Comparison of ENCODE assay signal across 9 cellular contexts in the genomic region with DNA sequence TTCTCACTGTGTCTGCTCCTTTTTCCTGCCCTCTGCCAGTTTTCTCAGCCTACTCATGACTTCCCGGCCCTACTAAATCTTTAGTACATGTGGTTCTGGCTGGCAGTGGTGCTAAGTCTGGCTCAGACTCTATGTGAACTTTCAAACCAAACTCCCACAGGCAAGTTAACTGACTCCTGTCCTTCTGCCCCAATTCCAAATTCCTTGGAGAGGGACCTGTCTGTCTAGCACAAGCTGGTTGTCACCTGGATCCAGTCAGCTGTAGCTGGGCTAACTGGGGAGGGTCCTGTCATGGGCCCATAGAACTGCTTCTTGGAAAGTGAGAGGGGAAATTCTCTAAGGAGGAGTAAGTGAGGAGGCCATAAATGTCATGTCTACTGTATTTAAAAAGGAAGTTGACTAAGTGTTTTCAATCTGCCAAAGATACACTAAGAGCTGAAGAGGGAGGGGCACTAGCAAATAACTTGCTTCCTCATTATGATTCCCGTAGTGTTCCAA.
DNase-seq lines count a peak whose midpoint lies in the region; ATAC-seq and TF ChIP-seq lines count a peak whose summit lies in the region.
"Had no signal": no experiment of that assay in that cellular context is flagged by ENCODE, and none has a peak within 500 bp of the region (broad histone marks: within the 10 kb centered on the region; RNA-seq: fewer than 3 reads in every experiment).

No MANE protein-coding gene starts in this region.

- no peak for TF ChIP-seq CTCF in brain microvascular endothelial cell (IDR thresholded peaks at IDR 0.05; ENCODE audit: low read depth, low read length, missing control alignments)
- no peak for TF ChIP-seq CTCF in retinal pigment epithelial cell (conservative IDR thresholded peaks at IDR 0.05; ENCODE audit: low read depth, low read length)

- peak; percentile 61 for DNase-seq in HS-5 (ENCODE audit: low read depth)
- peak; percentile 6 for DNase-seq in brain microvascular endothelial cell
- peak; percentile 17 for DNase-seq in retinal pigment epithelial cell (ENCODE audit: low read depth)
- no peak for DNase-seq in OCI-M2 (lab: John Stamatoyannopoulos, UW; ENCODE audit: unreplicated experiment)
- DNase-seq in central memory CD4-positive, alpha-beta T cell, result no peak
- DNase-seq in NCI-H510A treated with DMSO at 0.1 percent for 48 hours (lab: John Stamatoyannopoulos, UW), result no peak
- DNase-seq in germinal center (ENCODE audit: low spot score), result no peak

- peak; percentile 55 for ATAC-seq in GM18505 (IDR thresholded peaks at IDR 0.05; ENCODE audit: unreplicated experiment)

- H3K4me3 ChIP-seq in brain microvascular endothelial cell (ENCODE audit: low read depth, low read length) (no peak overlapping the region), retinal pigment epithelial cell (ENCODE audit: low read length) (no peak overlapping the region)

- TF ChIP-seq POLR2A in GM18505 (IDR thresholded peaks at IDR 0.05; ENCODE audit: borderline replicate concordance, extremely low read depth, insufficient read depth, insufficient read length), result no peak

- no peaks in the 10 kb centered on the region for H3K27me3 ChIP-seq in brain microvascular endothelial cell (replicated peaks)

- no peaks in the 10 kb centered on the region for H3K36me3 ChIP-seq in brain microvascular endothelial cell (replicated peaks)

- in situ Hi-C loops in brain microvascular endothelial cell (cut with HindIII; ENCODE audit: low pct_ligation_motif_present, low sequenced_read_pairs), result no loop called here

- H3K27ac ChIP-seq in brain microvascular endothelial cell, result peak overlapping the region; percentile 33
- H3K27ac ChIP-seq: VCaP had no signal

Comparison
In these comparisons a context has a peak if more than half of its experiments do, and no peak if none do; other contexts are left out.
1. DNase-seq: peak in HS-5 (single experiment), brain microvascular endothelial cell (single experiment) and retinal pigment epithelial cell (single experiment); none in OCI-M2 (single experiment), central memory CD4-positive, alpha-beta T cell (single experiment), NCI-H510A treated with DMSO at 0.1 percent for 48 hours (single experiment) and germinal center (single experiment).